In genomic region chr1:228058172-228058980, GRCh38 we compare ENCODE assay signal across 17 cellular contexts. TPM values are rescaled to one million over a fixed set of nuclear protein-coding genes. Genes with fewer than 3 reads are reported as not detected.
DNase-seq lines count a peak whose midpoint lies in the region; ATAC-seq, FAIRE-seq and TF ChIP-seq lines count a peak whose summit lies in the region.
"Had no signal": no experiment of that assay in that cellular context is flagged by ENCODE, and none has a peak within 500 bp of the region (broad histone marks: within the 10 kb centered on the region; RNA-seq: fewer than 3 reads in every experiment).

No MANE protein-coding gene starts in this region.

- TF ChIP-seq CTCF in CD4-positive, alpha-beta T cell (IDR thresholded peaks at IDR 0.05): no peak
- TF ChIP-seq CTCF in GM23338 (conservative IDR thresholded peaks at IDR 0.05; ENCODE audit: low read depth in 2 of 2) (no peak), H1 (IDR thresholded peaks at IDR 0.05; ENCODE audit: control extremely low read depth in 1 of 3, insufficient read depth in 1 of 3, low read depth in 1 of 3, low read length in 3 of 3) (no peak), neutrophil (IDR thresholded peaks at IDR 0.05) (no peak)

- H2AFZ ChIP-seq in GM23338 (peak overlapping the region; percentile 90; the same call in 1 of the 2 replicates), H1 (ENCODE audit: low read length) (no peak overlapping the region)

- no peak overlapping the region for H3K23ac ChIP-seq in H1 (ENCODE audit: insufficient read length)

- H4K8ac ChIP-seq in H1 (ENCODE audit: extremely low read depth, insufficient read depth, low read length): peak overlapping the region; percentile 65; the same call in 1 of the 2 replicates

- no peak overlapping the region for H2BK120ac ChIP-seq in H1 (replicated peaks; ENCODE audit: low read depth, low read length)

- H4K20me1 ChIP-seq in GM23338 (replicated peaks; ENCODE audit: insufficient read depth) (no peaks in the 10 kb centered on the region), H1 (replicated peaks in 1 of 2; ENCODE audit: control insufficient read depth in 1 of 2, insufficient read depth in 2 of 2, low read length in 2 of 2) (no peaks in the 10 kb centered on the region)
- H4K20me1 ChIP-seq: BLaER1 treated with 17β-estradiol and CSF1 and Interleukin-3, amounts not matched to agents 10 nM and 100 nM had no signal

- H3K27ac ChIP-seq in CD4-positive, alpha-beta T cell (ENCODE audit: low read depth, low read length): no peak overlapping the region
- H3K27ac ChIP-seq in GM23338 (ENCODE audit: low read depth) (no peak overlapping the region), H1 (ENCODE audit: low read depth, low read length) (no peak overlapping the region), neutrophil (no peak overlapping the region)
- H3K27ac ChIP-seq: BLaER1 treated with 17β-estradiol and CSF1 and Interleukin-3, amounts not matched to agents 10 nM and 100 nM; esophagus muscularis mucosa; heart left ventricle had no signal

- WGBS in H1 (ENCODE audit: extremely low coverage in 1 of 2, insufficient coverage in 1 of 2, insufficient read length in 1 of 2, insufficient replicate concordance in 2 of 2, low coverage in 1 of 2, low lambda C conversion rate in 2 of 2, missing lambda C conversion rate in 1 of 2), 2 experiments: 67% methylated on average over 18 of the region's 22 CpGs; no CpG with 5 or more reads in 1 of the 2 experiments

- CTCF ChIA-PET in CD4-positive, alpha-beta T cell (lab: Charles Lee): no interaction called here
- CTCF ChIA-PET in H1 (lab: Charles Lee; ENCODE audit: partially characterized antibody): interaction anchor here (0.7 to 14.1 kb wide), 3 partner anchors 15 to 56 kb away, joined by 3 to 197 read pairs (median 3); partner anchors contain the start of gene WNT3A

- H2BK20ac ChIP-seq in H1 (ENCODE audit: low read length): no peak overlapping the region

- no peak for TF ChIP-seq POLR2A in H1 (IDR thresholded peaks at IDR 0.05; ENCODE audit: control extremely low read depth in 1 of 2, low read depth in 2 of 2, low read length in 2 of 2)

- H3K9me3 ChIP-seq in CD4-positive, alpha-beta T cell (ENCODE audit: control insufficient read depth, low read length): peaks cover 4% of the 10 kb centered on the region
- no peaks in the 10 kb centered on the region for H3K9me3 ChIP-seq in H1 (ENCODE audit: insufficient read depth in 2 of 2, low read depth in 1 of 2, low read length in 1 of 2)
- H3K9me3 ChIP-seq in neutrophil: no peaks in the 10 kb centered on the region

- POLR2A ChIA-PET in CD4-positive, alpha-beta T cell (lab: Charles Lee): interaction anchor here (1.9 to 2.2 kb wide), 2 partner anchors 24 kb away, joined by 8 to 11 read pairs; partner anchors contain the start of gene ARF1
- POLR2A ChIA-PET in H1 (lab: Charles Lee; ENCODE audit: partially characterized antibody): interaction anchor here (1.0 to 2.1 kb wide), 2 partner anchors 10 to 52 kb away, joined by 3 to 5 read pairs; partner anchors contain the start of gene WNT3A

- H3K27ac Mint-ChIP-seq in CD4-positive, alpha-beta T cell: peak overlapping the region; percentile 4
- H3K27ac Mint-ChIP-seq in GM23338: no peak overlapping the region

- H3K23me2 ChIP-seq in H1 (ENCODE audit: low read depth, low read length): peaks cover 2% of the 10 kb centered on the region; the same call in 1 of the 2 replicates

- no peaks in the 10 kb centered on the region for H3F3A ChIP-seq in GM23338 (replicated peaks; ENCODE audit: low read depth)

- H3K27me3 ChIP-seq in CD4-positive, alpha-beta T cell (ENCODE audit: control insufficient read depth, insufficient read depth, low read length): peaks cover 50% of the 10 kb centered on the region
- H3K27me3 ChIP-seq in GM23338 (ENCODE audit: insufficient read depth) (peaks cover 89% of the 10 kb centered on the region), H1 (replicated peaks in 1 of 4; ENCODE audit: control insufficient read depth in 3 of 4, extremely low read depth in 1 of 4, insufficient read depth in 3 of 4, low read length in 3 of 4) (peaks cover 21 to 70% (median 57%) of the 10 kb centered on the region in 4 experiments), neutrophil (peaks cover 96% of the 10 kb centered on the region)

- H3K14ac ChIP-seq in H1 (ENCODE audit: insufficient read length): no peak overlapping the region

- H3K79me2 ChIP-seq in GM23338 (replicated peaks; ENCODE audit: insufficient read depth) (no peaks in the 10 kb centered on the region), H1 (ENCODE audit: control insufficient read depth in 1 of 2, insufficient read depth in 2 of 2, low read length in 2 of 2) (no peaks in the 10 kb centered on the region)

- H3K9ac ChIP-seq in H1 (replicated peaks in 1 of 4; ENCODE audit: extremely low read depth in 1 of 4, low read depth in 3 of 4, low read length in 3 of 4): no peak overlapping the region
- H3K9ac ChIP-seq: BLaER1 treated with 17β-estradiol and CSF1 and Interleukin-3, amounts not matched to agents 10 nM and 100 nM had no signal

- no peak overlapping the region for H2BK15ac ChIP-seq in H1 (ENCODE audit: low read length)

- no peak overlapping the region for H4K5ac ChIP-seq in H1 (ENCODE audit: insufficient read length, low read depth, low read length)

- H4K91ac ChIP-seq in H1 (replicated peaks; ENCODE audit: insufficient read length, low read length): no peak overlapping the region

- no peak for FAIRE-seq in H1 (lab: Jason Lieb, UNC)
- FAIRE-seq: H54, urothelium cell line had no signal

- H3K36me3 ChIP-seq in GM23338 (ENCODE audit: insufficient read depth) (no peaks in the 10 kb centered on the region), H1 (ENCODE audit: control insufficient read depth in 2 of 4, insufficient read depth in 4 of 4, low read length in 3 of 4) (no peaks in the 10 kb centered on the region), neutrophil (no peaks in the 10 kb centered on the region)
- H3K36me3 ChIP-seq: BLaER1 treated with 17β-estradiol and CSF1 and Interleukin-3, amounts not matched to agents 10 nM and 100 nM; esophagus muscularis mucosa; heart left ventricle had no signal

- H3K18ac ChIP-seq in H1 (ENCODE audit: extremely low read depth, low read length): no peak overlapping the region

- no peak overlapping the region for H2BK12ac ChIP-seq in H1 (ENCODE audit: low read depth, low read length)

- peaks cover 2% of the 10 kb centered on the region for H3K9me3 Mint-ChIP-seq in CD4-positive, alpha-beta T cell
- no peaks in the 10 kb centered on the region; the same call in 2 of the 3 replicates for H3K9me3 Mint-ChIP-seq in GM23338

- peaks cover 6% of the 10 kb centered on the region for H3K4me1 Mint-ChIP-seq in CD4-positive, alpha-beta T cell (ENCODE audit: low read depth)
- peaks cover 5% of the 10 kb centered on the region for H3K4me1 Mint-ChIP-seq in GM23338

- H3K27me3 Mint-ChIP-seq in CD4-positive, alpha-beta T cell: peaks cover 54% of the 10 kb centered on the region
- peaks cover 72% of the 10 kb centered on the region for H3K27me3 Mint-ChIP-seq in GM23338 (ENCODE audit: insufficient read depth, low read depth, poor library complexity)

- no peak overlapping the region for H3K4ac ChIP-seq in H1 (replicated peaks; ENCODE audit: insufficient read length, low read depth, low read length)

- H3K36me3 Mint-ChIP-seq in CD4-positive, alpha-beta T cell (ENCODE audit: low read depth): no peaks in the 10 kb centered on the region
- peaks cover 4% of the 10 kb centered on the region; the same call in 1 of the 3 replicates for H3K36me3 Mint-ChIP-seq in GM23338 (ENCODE audit: low read depth)

- intact Hi-C loops in CD4-positive, alpha-beta T cell (cut with DNase I, micrococcal nuclease): loop anchor here in 1 of 2 experiments (2.0 kb wide), 1 partner anchor 44 kb away; the partner anchor contains the start of gene C1orf35

- H3K56ac ChIP-seq in H1 (replicated peaks; ENCODE audit: insufficient read length, low read depth, low read length): no peak overlapping the region

- DNase-seq in CD4-positive, alpha-beta T cell: peak in 1 of 10 experiments; percentile 31
- DNase-seq in GM23338 (ENCODE audit: low spot score) (no peak), H1 (ENCODE audit: low read depth in 1 of 2, low spot score in 2 of 2) (no peak)
- no peak for DNase-seq in activated CD4-positive, CD25-positive, alpha-beta regulatory T cell (lab: John Stamatoyannopoulos, UW)
- DNase-seq in stimulated activated CD4-positive, alpha-beta T cell treated with anti-CD3 and anti-CD28 coated beads, Interleukin-1b, Interleukin-23, amount 100 ng/mL, for 48 hours: no peak
- DNase-seq: activated CD4-positive, CD25-positive, alpha-beta regulatory T cell treated with anti-CD3 and anti-CD28 coated beads, Interleukin-2, amount 50 U/mL, for 72 hours; anterior cingulate cortex; MV-4-11; NCI-H2171 had no signal

- no peaks in the 10 kb centered on the region for H3K79me1 ChIP-seq in H1 (ENCODE audit: low read depth, low read length)

- peak overlapping the region; percentile 75 for H3K4me2 ChIP-seq in GM23338
- H3K4me2 ChIP-seq in H1 (ENCODE audit: insufficient read depth in 1 of 2, low read depth in 2 of 2, low read length in 2 of 2): peak overlapping the region; percentile 65 to 94
- H3K4me2 ChIP-seq: BLaER1 treated with 17β-estradiol and CSF1 and Interleukin-3, amounts not matched to agents 10 nM and 100 nM had no signal

- no peaks in the 10 kb centered on the region for H3K9me2 ChIP-seq in GM23338 (ENCODE audit: insufficient read depth)

- TF ChIP-seq RAD21 in H1 (IDR thresholded peaks at IDR 0.05 in 1 of 2, conservative IDR thresholded peaks at IDR 0.05 in 1 of 2; ENCODE audit: low read depth in 2 of 2, low read length in 2 of 2): no peak

- no peak overlapping the region for H2BK5ac ChIP-seq in H1 (ENCODE audit: low read depth, low read length)

- H3K4me3 ChIP-seq in GM23338 (peak overlapping the region; percentile 90), H1 (ENCODE audit: extremely low read depth in 1 of 4, insufficient read depth in 2 of 4, low read depth in 3 of 4, low read length in 4 of 4) (peak overlapping the region in 2 of 4 experiments; percentile 14 to 74; a peak in 3 of 8 replicates), neutrophil (ENCODE audit: low read depth in 1 of 2, low read length in 1 of 2) (peak overlapping the region; percentile 49 to 59)
- H3K4me3 ChIP-seq: BLaER1 treated with 17β-estradiol and CSF1 and Interleukin-3, amounts not matched to agents 10 nM and 100 nM had no signal

- ATAC-seq in CD4-positive, alpha-beta T cell (ENCODE audit: poor library complexity): no peak
- ATAC-seq in GM23338 (no peak), esophagus mucosa (no peak)

- H3K4me1 ChIP-seq in GM23338 (ENCODE audit: insufficient read depth) (peaks cover 5% of the 10 kb centered on the region; the same call in 1 of the 2 replicates), H1 (replicated peaks in 1 of 4; ENCODE audit: control insufficient read depth in 3 of 4, insufficient read depth in 4 of 4, low read length in 3 of 4) (peaks cover 0 to 4% (median 2%) of the 10 kb centered on the region in 4 experiments; a peak in 3 of 7 replicates), neutrophil (ENCODE audit: control insufficient read depth in 1 of 2, insufficient read depth in 1 of 2, low read depth in 1 of 2, low read length in 1 of 2) (peaks cover 14 to 23% of the 10 kb centered on the region in 2 experiments)
- H3K4me1 ChIP-seq: BLaER1 treated with 17β-estradiol and CSF1 and Interleukin-3, amounts not matched to agents 10 nM and 100 nM had no signal

- H3K4me3 Mint-ChIP-seq in CD4-positive, alpha-beta T cell: no peak overlapping the region
- peak overlapping the region; percentile 70 for H3K4me3 Mint-ChIP-seq in GM23338

- H2AK5ac ChIP-seq in H1 (ENCODE audit: low read depth, low read length): no peak overlapping the region

- no peak for TF ChIP-seq EP300 in H1 (IDR thresholded peaks at IDR 0.05; ENCODE audit: borderline replicate concordance in 1 of 2, low read depth in 2 of 2, low read length in 2 of 2)

RNA-seq across cellular contexts. Expression of gene ARF1, which starts 24.1 kb away (rescaled TPM):
- total RNA-seq in CD4-positive, alpha-beta T cell: 100 to 1,000 TPM; 318 to 322 TPM
- 199 and 210 TPM in 2 replicates for total RNA-seq in GM23338 (2014; rRNA removed; shearing (Covaris generic))
- polyA plus RNA-seq in GM23338 (2016; fragmentation: Nextera tagmentation; extraction: Ambion mirVana) (292 and 306 TPM in 2 replicates), H1 (2011; rRNA removed) (471 and 606 TPM in 2 replicates)
- total RNA-seq in H1 (2021; fragmentation: NEBNext Ultra II Directional; extraction: Animal tissue kit (Norgen Biotek cat#: 25700)): 265 and 267 TPM in 2 replicates
- polyA plus RNA-seq in H1 (2011; cell fraction: cytosol; rRNA removed): 441 TPM
- polyA plus RNA-seq in H1 (2011; cell fraction: nucleus; rRNA removed): 308 TPM
- 315 to 344 TPM (median 336 TPM) in 4 replicates for polyA plus RNA-seq in H1 (2012, experiment 1 of 2)
- 366 TPM for polyA plus RNA-seq in H1 (2012, experiment 2 of 2)
- polyA plus RNA-seq in H1 (2013, experiment 1 of 2): 193 TPM
- polyA plus RNA-seq in H1 (2013, experiment 2 of 2): 197 TPM
- 359 and 424 TPM in 2 replicates for polyA minus RNA-seq in H1 (2011; rRNA and poly(A)+ RNA removed)
- 253 TPM for polyA minus RNA-seq in H1 (2011; cell fraction: cytosol; rRNA and poly(A)+ RNA removed)
- polyA minus RNA-seq in H1 (2011; cell fraction: nucleus; rRNA and poly(A)+ RNA removed): 129 TPM
- total RNA-seq in esophagus mucosa: 273 TPM

RNA-seq across cellular contexts. Expression of gene C1orf35, which starts 44.7 kb away (rescaled TPM):
- 10 to 100 TPM; 36.6 to 40.3 TPM for total RNA-seq in CD4-positive, alpha-beta T cell
- total RNA-seq in GM23338 (2014; rRNA removed; shearing (Covaris generic)): 11.3 and 14.0 TPM in 2 replicates
- polyA plus RNA-seq in GM23338 (2016; fragmentation: Nextera tagmentation; extraction: Ambion mirVana) (67.6 and 75.9 TPM in 2 replicates), H1 (2011; rRNA removed) (18.6 and 28.5 TPM in 2 replicates)
- 19.9 and 22.5 TPM in 2 replicates for total RNA-seq in H1 (2021; fragmentation: NEBNext Ultra II Directional; extraction: Animal tissue kit (Norgen Biotek cat#: 25700))
- 23.7 TPM for polyA plus RNA-seq in H1 (2011; cell fraction: cytosol; rRNA removed)
- 41.3 TPM for polyA plus RNA-seq in H1 (2011; cell fraction: nucleus; rRNA removed)
- 15.0 to 30.9 TPM (median 25.2 TPM) in 4 replicates for polyA plus RNA-seq in H1 (2012, experiment 1 of 2)
- 17.1 TPM for polyA plus RNA-seq in H1 (2012, experiment 2 of 2)
- polyA plus RNA-seq in H1 (2013, experiment 1 of 2): 26.2 TPM
- 25.8 TPM for polyA plus RNA-seq in H1 (2013, experiment 2 of 2)
- polyA minus RNA-seq in H1 (2011; rRNA and poly(A)+ RNA removed): 1.3 and 1.4 TPM in 2 replicates
- 4.6 TPM for polyA minus RNA-seq in H1 (2011; cell fraction: cytosol; rRNA and poly(A)+ RNA removed)
- 5.5 TPM for polyA minus RNA-seq in H1 (2011; cell fraction: nucleus; rRNA and poly(A)+ RNA removed)
- 13.9 TPM for total RNA-seq in esophagus mucosa

RNA-seq across cellular contexts. Expression of gene MRPL55, which starts 50.7 kb away (rescaled TPM):
- total RNA-seq in CD4-positive, alpha-beta T cell: 100 to 1,000 TPM; 120 to 128 TPM
- total RNA-seq in GM23338 (2014; rRNA removed; shearing (Covaris generic)): 81.2 and 92.4 TPM in 2 replicates
- polyA plus RNA-seq in GM23338 (2016; fragmentation: Nextera tagmentation; extraction: Ambion mirVana) (172 and 182 TPM in 2 replicates), H1 (2011; rRNA removed) (244 and 249 TPM in 2 replicates)
- 59.0 and 62.7 TPM in 2 replicates for total RNA-seq in H1 (2021; fragmentation: NEBNext Ultra II Directional; extraction: Animal tissue kit (Norgen Biotek cat#: 25700))
- 186 TPM for polyA plus RNA-seq in H1 (2011; cell fraction: cytosol; rRNA removed)
- polyA plus RNA-seq in H1 (2011; cell fraction: nucleus; rRNA removed): 157 TPM
- 31.0 to 91.5 TPM (median 85.9 TPM) in 4 replicates for polyA plus RNA-seq in H1 (2012, experiment 1 of 2)
- polyA plus RNA-seq in H1 (2012, experiment 2 of 2): 110 TPM
- 72.3 TPM for polyA plus RNA-seq in H1 (2013, experiment 1 of 2)
- 69.2 TPM for polyA plus RNA-seq in H1 (2013, experiment 2 of 2)
- polyA minus RNA-seq in H1 (2011; rRNA and poly(A)+ RNA removed): 30.6 and 36.8 TPM in 2 replicates
- polyA minus RNA-seq in H1 (2011; cell fraction: cytosol; rRNA and poly(A)+ RNA removed): 38.5 TPM
- 46.7 TPM for polyA minus RNA-seq in H1 (2011; cell fraction: nucleus; rRNA and poly(A)+ RNA removed)
- 29.0 TPM for total RNA-seq in esophagus mucosa

RNA-seq across cellular contexts. Expression of gene WNT3A, which starts 51.6 kb away (rescaled TPM):
- under 1 TPM; 0.08 to 0.14 TPM for total RNA-seq in CD4-positive, alpha-beta T cell
- total RNA-seq in GM23338 (2014; rRNA removed; shearing (Covaris generic)): 0.07 and 0.12 TPM in 2 replicates
- polyA plus RNA-seq in GM23338 (2016; fragmentation: Nextera tagmentation; extraction: Ambion mirVana) (0.40 and 0.65 TPM in 2 replicates), H1 (2011; rRNA removed) (0.08 and 0.13 TPM in 2 replicates)
- 0.10 and 0.19 TPM in 2 replicates for total RNA-seq in H1 (2021; fragmentation: NEBNext Ultra II Directional; extraction: Animal tissue kit (Norgen Biotek cat#: 25700))
- polyA plus RNA-seq in H1 (2011; cell fraction: cytosol; rRNA removed): 0.05 TPM
- polyA plus RNA-seq in H1 (2011; cell fraction: nucleus; rRNA removed): 0.26 TPM
- 0.05 to 0.17 TPM (median 0.08 TPM) in 3 of 4 replicates, not detected in the other for polyA plus RNA-seq in H1 (2012, experiment 1 of 2)
- 0.13 TPM for polyA plus RNA-seq in H1 (2012, experiment 2 of 2)
- 0.02 TPM for polyA plus RNA-seq in H1 (2013, experiment 1 of 2)
- polyA plus RNA-seq in H1 (2013, experiment 2 of 2): 0.07 TPM
- 0.06 and 0.07 TPM in 2 replicates for polyA minus RNA-seq in H1 (2011; rRNA and poly(A)+ RNA removed)
- polyA minus RNA-seq in H1 (2011; cell fraction: cytosol; rRNA and poly(A)+ RNA removed): not detected
- 0.40 TPM for polyA minus RNA-seq in H1 (2011; cell fraction: nucleus; rRNA and poly(A)+ RNA removed)
- 0.44 TPM for total RNA-seq in esophagus mucosa
- total RNA-seq: esophagus muscularis mucosa, heart left ventricle, myocyte had no signal
- polyA plus RNA-seq: heart left ventricle had no signal
